9 cellular contexts compared by ENCODE assay signal in the genomic region with DNA sequence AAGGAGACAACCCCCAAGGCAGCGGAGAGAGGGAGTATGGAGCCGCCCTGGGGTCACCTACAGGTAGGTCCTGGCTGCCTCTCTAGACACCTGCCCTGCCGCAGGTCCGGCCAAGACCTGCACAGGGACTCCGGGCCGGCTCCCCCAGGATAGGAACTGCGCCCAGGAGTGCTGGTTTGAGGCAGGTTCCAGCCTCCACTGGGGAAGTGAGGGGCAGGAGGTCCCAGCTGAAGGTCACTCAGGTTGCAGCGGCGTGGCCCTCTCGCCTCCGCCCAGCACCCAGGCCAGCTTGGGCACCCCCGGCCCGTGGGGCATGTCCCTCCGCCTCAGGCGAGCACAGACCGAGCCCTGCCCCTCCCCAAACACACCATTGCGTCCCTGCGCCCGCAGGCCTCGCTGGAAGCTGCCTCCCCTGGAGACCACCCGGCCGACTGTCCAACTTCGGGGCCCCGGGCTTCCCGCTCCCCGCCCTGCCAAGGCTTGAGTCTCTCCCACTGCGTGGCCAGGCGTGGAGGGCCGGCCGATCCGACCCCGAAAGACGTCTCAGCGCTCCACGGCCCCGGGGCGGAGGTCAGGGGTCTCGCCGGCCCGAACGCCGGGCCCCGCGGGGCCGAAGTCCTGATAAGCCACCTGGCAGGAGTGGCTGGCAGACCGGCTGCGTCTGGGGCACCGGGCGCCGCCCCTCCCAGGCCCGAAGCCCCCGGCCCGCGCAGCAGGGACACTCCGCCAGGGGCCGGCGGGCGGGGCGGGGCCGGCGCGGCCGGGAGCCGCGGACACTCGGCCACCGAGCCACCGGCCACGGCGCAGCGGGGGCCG. TPM values are rescaled to one million over a fixed set of nuclear protein-coding genes. Genes with fewer than 3 reads are reported as not detected.
DNase-seq lines count a peak whose midpoint lies in the region; ATAC-seq, FAIRE-seq and TF ChIP-seq lines count a peak whose summit lies in the region.
"Had no signal": no experiment of that assay in that cellular context is flagged by ENCODE, and none has a peak within 500 bp of the region (broad histone marks: within the 10 kb centered on the region; RNA-seq: fewer than 3 reads in every experiment).

No MANE protein-coding gene starts in this region.

- RAD21 ChIA-PET in GM12878 (lab: Charles Lee; ENCODE audit: unreplicated experiment), result interaction anchor here (3.3 kb wide), 1 partner anchor 74 kb away, joined by 9 read pairs; no protein-coding TSS in a partner anchor

- H3K9ac ChIP-seq in BLaER1 treated with 17β-estradiol and CSF1 and Interleukin-3, amounts not matched to agents 10 nM and 100 nM, result peak overlapping the region; percentile 78 to 99 (median 87)
- peak overlapping the region; percentile 66; the same call in 1 of the 2 replicates for H3K9ac ChIP-seq in GM12878 (ENCODE audit: control insufficient read depth, insufficient read depth, low read length)

- intact Hi-C loops in GM12878 (cut with micrococcal nuclease; ENCODE audit: unreplicated experiment) (loop anchor here (5.0 kb wide), 1 partner anchor 86 kb away; no protein-coding TSS in a partner anchor), left colon (cut with DNase I, micrococcal nuclease) (no loop called here)

- 20% methylated on average over 50 of the region's 72 CpGs for WGBS in GM12878 (ENCODE audit: insufficient coverage, insufficient replicate concordance, low lambda C conversion rate, missing lambda C conversion rate)

- H4K20me1 ChIP-seq in BLaER1 treated with 17β-estradiol and CSF1 and Interleukin-3, amounts not matched to agents 10 nM and 100 nM, result peaks cover 31 to 41% (median 32%) of the 10 kb centered on the region in 11 experiments
- H4K20me1 ChIP-seq in GM12878 (ENCODE audit: control insufficient read depth, insufficient read depth), result 0 out of 2 replicates have a peak, but pooled peaks cover 8% of the 10 kb centered on the region

- BruUV-seq in GM12878 (replicated peaks; lab: Mats Ljungman, UMichigan), result no TSS peak

- peaks cover 0 to 36% (median 31%) of the 10 kb centered on the region in 11 experiments; a peak in 17 of 22 replicates for H3K27me3 ChIP-seq in BLaER1 treated with 17β-estradiol and CSF1 and Interleukin-3, amounts not matched to agents 10 nM and 100 nM
- H3K27me3 ChIP-seq in GM12878 (replicated peaks in 1 of 2; ENCODE audit: control insufficient read depth in 2 of 2, insufficient read depth in 2 of 2, low read length in 1 of 2), result no peaks in the 10 kb centered on the region
- no peaks in the 10 kb centered on the region for H3K27me3 ChIP-seq in thoracic aorta (replicated peaks; ENCODE audit: insufficient read depth)

- H3K4me2 ChIP-seq in BLaER1 treated with 17β-estradiol and CSF1 and Interleukin-3, amounts not matched to agents 10 nM and 100 nM, result peak overlapping the region; percentile 87 to 99 (median 97)
- H3K4me2 ChIP-seq in GM12878 (ENCODE audit: control insufficient read depth, insufficient read depth), result peak overlapping the region; percentile 68

- TF ChIP-seq RAD21 in GM12878 (IDR thresholded peaks at IDR 0.05; ENCODE audit: insufficient read depth, low read depth, low read length), result no peak

- no peaks in the 10 kb centered on the region for H3K9me3 ChIP-seq in BLaER1 treated with 17β-estradiol and CSF1 and Interleukin-3, amounts not matched to agents 10 nM and 100 nM (replicated peaks in 1 of 11)
- H3K9me3 ChIP-seq in GM12878 (replicated peaks; ENCODE audit: control insufficient read depth, insufficient read depth, low read length) (no peaks in the 10 kb centered on the region), thoracic aorta (no peaks in the 10 kb centered on the region)

- peaks cover 38 to 70% (median 57%) of the 10 kb centered on the region in 10 experiments for H3K4me1 ChIP-seq in BLaER1 treated with 17β-estradiol and CSF1 and Interleukin-3, amounts not matched to agents 10 nM and 100 nM
- H3K4me1 ChIP-seq in GM12878 (ENCODE audit: control insufficient read depth, insufficient read depth, low read length) (peaks cover 14% of the 10 kb centered on the region), thoracic aorta (ENCODE audit: control insufficient read depth in 1 of 2, low read depth in 2 of 2) (peaks cover 0 to 10% of the 10 kb centered on the region in 2 donors)

- SMC1A ChIA-PET in GM12878 (lab: Charles Lee; ENCODE audit: uncharacterized antibody, unreplicated experiment), result no interaction called here

- POLR2A ChIA-PET in GM12878 (lab: Charles Lee), result no interaction called here

- TF ChIP-seq CTCF in GM12878 (IDR thresholded peaks at IDR 0.05 in 2 of 3, conservative IDR thresholded peaks at IDR 0.05 in 1 of 3; ENCODE audit: control insufficient read depth in 2 of 3, extremely low read depth in 1 of 3, insufficient read depth in 1 of 3, low read depth in 3 of 3, low read length in 3 of 3) (no peak), thoracic aorta (IDR thresholded peaks at IDR 0.05) (no peak), GM10266 (IDR thresholded peaks at IDR 0.05; ENCODE audit: control insufficient read depth, insufficient read depth, low read depth, missing control alignments) (no peak)

- H3K79me2 ChIP-seq in GM12878 (ENCODE audit: control insufficient read depth, insufficient read depth, low read length), result peaks cover 30% of the 10 kb centered on the region

- peak overlapping the region; percentile 76 to 98 (median 93) for H3K27ac ChIP-seq in BLaER1 treated with 17β-estradiol and CSF1 and Interleukin-3, amounts not matched to agents 10 nM and 100 nM
- H3K27ac ChIP-seq in GM12878 (ENCODE audit: control insufficient read depth, insufficient read depth), result peak overlapping the region; percentile 30; the same call in 1 of the 2 replicates
- peak overlapping the region; percentile 97 for H3K27ac ChIP-seq in thoracic aorta

- ATAC-seq in HG02840 (IDR thresholded peaks at IDR 0.05; ENCODE audit: low FRiP score, unreplicated experiment) (peak; percentile 3), GM12878 (no peak), left colon (no peak), thoracic aorta (ENCODE audit: insufficient number of reproducible peaks, low FRiP score, low read depth) (no peak)

- in situ Hi-C loops in GM12878 (cut with MboI), result no loop called here

- DNase-seq in GM12878 (ENCODE audit: low read depth, low spot score) (no peak), left colon (peak; percentile 35 to 46), thoracic aorta (ENCODE audit: low spot score) (no peak), GM10266 (ENCODE audit: extremely low spot score) (no peak), DMS 273 treated with DMSO at 0.1 percent for 48 hours (lab: John Stamatoyannopoulos, UW) (no peak), dermis blood vessel endothelial cell (no peak)

- peak overlapping the region; percentile 51 to 89 (median 66) for H3K4me3 ChIP-seq in BLaER1 treated with 17β-estradiol and CSF1 and Interleukin-3, amounts not matched to agents 10 nM and 100 nM
- H3K4me3 ChIP-seq in GM12878, result peak overlapping the region; percentile 36; the same call in 1 of the 2 replicates
- peak overlapping the region; percentile 86 for H3K4me3 ChIP-seq in thoracic aorta

- H3K36me3 ChIP-seq in BLaER1 treated with 17β-estradiol and CSF1 and Interleukin-3, amounts not matched to agents 10 nM and 100 nM, result peaks cover 0 to 27% (median 18%) of the 10 kb centered on the region in 11 experiments; a peak in 10 of 22 replicates
- H3K36me3 ChIP-seq in GM12878 (ENCODE audit: control insufficient read depth in 2 of 2, insufficient read depth in 2 of 2, low read length in 1 of 2) (no peaks in the 10 kb centered on the region), thoracic aorta (no peaks in the 10 kb centered on the region)

- peak overlapping the region; percentile 66 for H2AFZ ChIP-seq in GM12878 (ENCODE audit: control insufficient read depth, low read depth, low read length)

- no peak for TF ChIP-seq EP300 in GM12878 (IDR thresholded peaks at IDR 0.05; ENCODE audit: borderline replicate concordance in 1 of 2, control insufficient read depth in 1 of 2, low read depth in 2 of 2, low read length in 2 of 2)

- FAIRE-seq in GM12878 (lab: Jason Lieb, UNC), result no peak
- FAIRE-seq: islet of Langerhans had no signal

- CTCF ChIA-PET in GM12878 (lab: Yijun Ruan, JAX), result no interaction called here

- no peak for TF ChIP-seq POLR2A in GM12878 (IDR thresholded peaks at IDR 0.05; ENCODE audit: low read depth, low read length)

RNA-seq across cellular contexts. Expression of a gene that starts 1.4 kb away (rescaled TPM):
- total RNA-seq in GM12878 (2013; cell fraction: nucleolus; rRNA removed), result 11.9 and 13.5 TPM in 2 replicates
- total RNA-seq in GM12878 (2014; rRNA removed), result 2.1 and 3.2 TPM in 2 replicates
- total RNA-seq in GM12878 (2014; rRNA removed; fragmentation: Illumina TruSeq; extraction: Trizol), result 0.54 and 0.55 TPM in 2 replicates
- 11.6 and 14.9 TPM in 2 replicates for total RNA-seq in GM12878 (2021)
- 1.7 TPM for polyA plus RNA-seq in GM12878 (2011; ENCODE audit: low read depth)
- polyA plus RNA-seq in GM12878 (2011; rRNA removed), result 0.99 and 1.4 TPM in 2 replicates
- 1.7 and 2.1 TPM in 2 replicates for polyA plus RNA-seq in GM12878 (2011; cell fraction: cytosol; rRNA removed)
- 4.9 and 8.7 TPM in 2 replicates for polyA plus RNA-seq in GM12878 (2011; cell fraction: nucleus; rRNA removed)
- 4.4 and 4.7 TPM in 2 replicates for polyA plus RNA-seq in GM12878 (2012)
- 2.4 and 3.8 TPM in 2 replicates for polyA plus RNA-seq in GM12878 (2014; fragmentation: Illumina TruSeq; extraction: Trizol)
- polyA plus RNA-seq in GM12878 (2014; fragmentation: Nextera tagmentation; extraction: Ambion mirVana), result under 1 TPM; 0.03 to 0.07 TPM
- 4.8 and 5.2 TPM in 2 replicates for polyA plus RNA-seq in GM12878 (2014; rRNA removed)
- polyA plus RNA-seq in GM12878 (2016; fragmentation: Nextera tagmentation; extraction: Ambion mirVana), result under 1 TPM; 0.18 to 0.54 TPM
- 1.0 and 2.2 TPM in 2 replicates for polyA minus RNA-seq in GM12878 (2011; rRNA and poly(A)+ RNA removed)
- polyA minus RNA-seq in GM12878 (2011; cell fraction: cytosol; rRNA and poly(A)+ RNA removed), result 2.9 and 3.6 TPM in 2 replicates
- 3.9 and 4.3 TPM in 2 replicates for polyA minus RNA-seq in GM12878 (2011; cell fraction: nucleus; rRNA and poly(A)+ RNA removed)
- 10 to 100 TPM; 30.2 to 35.5 TPM for total RNA-seq in left colon
- total RNA-seq in thoracic aorta, result 100 to 1,000 TPM; 135 to 138 TPM
- total RNA-seq in dermis blood vessel endothelial cell, result 26.7 and 44.4 TPM in 2 replicates

RNA-seq across cellular contexts. Expression of a gene that starts 32.2 kb away (rescaled TPM):
- 13.3 and 16.5 TPM in 2 replicates for total RNA-seq in GM12878 (2013; cell fraction: nucleolus; rRNA removed)
- total RNA-seq in GM12878 (2014; rRNA removed) (32.5 and 34.7 TPM in 2 replicates), GM12878 (2014; rRNA removed; fragmentation: Illumina TruSeq; extraction: Trizol) (3.6 and 4.4 TPM in 2 replicates), GM12878 (2021) (68.5 and 71.2 TPM in 2 replicates), left colon (10 to 100 TPM; 28.5 to 32.6 TPM), thoracic aorta (10 to 100 TPM; 29.1 to 52.6 TPM), dermis blood vessel endothelial cell (16.0 and 21.8 TPM in 2 replicates)
- 7.1 TPM for polyA plus RNA-seq in GM12878 (2011; ENCODE audit: low read depth)
- polyA plus RNA-seq in GM12878 (2011; rRNA removed) (2.6 and 7.0 TPM in 2 replicates), GM12878 (2014; fragmentation: Illumina TruSeq; extraction: Trizol) (0.43 and 2.6 TPM in 2 replicates), GM12878 (2014; fragmentation: Nextera tagmentation; extraction: Ambion mirVana) (1 to 10 TPM in 1 of 2 experiments, under 1 TPM in 1; 0.79 to 1.2 TPM), GM12878 (2014; rRNA removed) (89.9 and 91.8 TPM in 2 replicates), GM12878 (2016; fragmentation: Nextera tagmentation; extraction: Ambion mirVana) (10 to 100 TPM; 57.2 to 60.2 TPM)
- 13.0 and 30.7 TPM in 2 replicates for polyA plus RNA-seq in GM12878 (2011; cell fraction: cytosol; rRNA removed)
- polyA plus RNA-seq in GM12878 (2011; cell fraction: nucleus; rRNA removed), result 20.8 and 30.9 TPM in 2 replicates
- 26.3 and 32.4 TPM in 2 replicates for polyA plus RNA-seq in GM12878 (2012)
- 1.5 and 4.7 TPM in 2 replicates for polyA minus RNA-seq in GM12878 (2011; rRNA and poly(A)+ RNA removed)
- polyA minus RNA-seq in GM12878 (2011; cell fraction: cytosol; rRNA and poly(A)+ RNA removed), result 3.3 and 9.1 TPM in 2 replicates
- polyA minus RNA-seq in GM12878 (2011; cell fraction: nucleus; rRNA and poly(A)+ RNA removed), result 5.6 and 10.3 TPM in 2 replicates

Comparison
In these comparisons a context has a peak if more than half of its experiments do, and no peak if none do; other contexts are left out.
1. H3K27ac ChIP-seq: peak in every context shown above with its lines; median percentile 97 in thoracic aorta; 93 in BLaER1 treated with 17β-estradiol and CSF1 and Interleukin-3, amounts not matched to agents 10 nM and 100 nM; 30 in GM12878.
2. H3K4me3 ChIP-seq: peak in every context shown above with its lines; median percentile 86 in thoracic aorta; 66 in BLaER1 treated with 17β-estradiol and CSF1 and Interleukin-3, amounts not matched to agents 10 nM and 100 nM; 36 in GM12878.
3. DNase-seq: peak in left colon (2 of 2); none in GM12878 (single experiment), thoracic aorta (single experiment), GM10266 (single experiment), DMS 273 treated with DMSO at 0.1 percent for 48 hours (single experiment) and dermis blood vessel endothelial cell (single experiment).